ENCODE assay signal across 13 cellular contexts in genomic region chr19:29524912-29525870, GRCh38. TPM values are rescaled to one million over a fixed set of nuclear protein-coding genes. Genes with fewer than 3 reads are reported as not detected.
DNase-seq lines count a peak whose midpoint lies in the region; TF ChIP-seq lines count a peak whose summit lies in the region.
"Had no signal": no experiment of that assay in that cellular context is flagged by ENCODE, and none has a peak within 500 bp of the region (broad histone marks: within the 10 kb centered on the region; RNA-seq: fewer than 3 reads in every experiment).

No MANE protein-coding gene starts in this region.

- H2AFZ ChIP-seq in OCI-LY7 (ENCODE audit: low read length) = no peak overlapping the region
- H2AFZ ChIP-seq: PC-9 had no signal

- DNase-seq in activated CD4-positive, alpha-beta memory T cell treated with anti-CD3 and anti-CD28 coated beads, Interleukin-2, amount 10 ng/mL, durations not matched to agents 7 days and 5 days = no peak
- DNase-seq in activated CD4-positive, alpha-beta memory T cell treated with anti-CD3 and anti-CD28 coated beads for 36 hours = no peak
- DNase-seq in T-helper 2 cell treated with Interferon-gamma antibody and Interleukin-4, amounts not matched to agents 5 μg/mL and 100 μg/mL, for 36 hours (ENCODE audit: low spot score) = no peak
- DNase-seq in spleen = peak; percentile 35
- DNase-seq in OCI-LY7 (ENCODE audit: low spot score) = no peak
- no peak for DNase-seq in foreskin fibroblast
- DNase-seq in G401 (ENCODE audit: low spot score) = no peak
- DNase-seq: PC-9, tibial artery had no signal

- H3K27me3 ChIP-seq in iPS-18a (ENCODE audit: control insufficient read depth, insufficient read depth, low read length) (peaks cover 79% of the 10 kb centered on the region), spleen (replicated peaks in 1 of 7) (peaks cover 15 to 98% (median 65%) of the 10 kb centered on the region in 7 donors)

- no peaks in the 10 kb centered on the region for H3K9me2 ChIP-seq in OCI-LY7 (ENCODE audit: insufficient read depth, low read length)

- peak overlapping the region; percentile 64 for H3K4me3 ChIP-seq in iPS-18a (ENCODE audit: low read length)
- peak overlapping the region in 3 of 8 donors; percentile 9 to 57 (median 22) for H3K4me3 ChIP-seq in spleen
- no peak overlapping the region for H3K4me3 ChIP-seq in OCI-LY7 (ENCODE audit: low read depth, low read length, poor library complexity, severe bottlenecking)
- no peak overlapping the region for H3K4me3 ChIP-seq in foreskin fibroblast (ENCODE audit: low read depth in 1 of 2, low read length in 2 of 2)
- H3K4me3 ChIP-seq: K562, PC-9, tibial artery had no signal

- POLR2A ChIA-PET in activated CD4-positive, alpha-beta memory T cell treated with anti-CD3 and anti-CD28 coated beads, Interleukin-2, amount 10 ng/mL, durations not matched to agents 7 days and 5 days (lab: Charles Lee) = interaction anchor here (0.8 kb wide), 1 partner anchor 190 kb away, joined by 3 read pairs; the partner anchor contains the start of gene C19orf12
- POLR2A ChIA-PET in activated CD4-positive, alpha-beta memory T cell treated with anti-CD3 and anti-CD28 coated beads for 36 hours (lab: Charles Lee) = no interaction called here
- POLR2A ChIA-PET in OCI-LY7 (lab: Charles Lee) = no interaction called here

- no peak overlapping the region for H3K27ac Mint-ChIP-seq in activated CD4-positive, alpha-beta memory T cell treated with anti-CD3 and anti-CD28 coated beads, Interleukin-2, amount 10 ng/mL, durations not matched to agents 7 days and 5 days
- H3K27ac Mint-ChIP-seq in activated CD4-positive, alpha-beta memory T cell treated with anti-CD3 and anti-CD28 coated beads for 36 hours = no peak overlapping the region
- no peak overlapping the region for H3K27ac Mint-ChIP-seq in T-helper 2 cell treated with Interferon-gamma antibody and Interleukin-4, amounts not matched to agents 5 μg/mL and 100 μg/mL, for 36 hours
- H3K27ac Mint-ChIP-seq: dendritic cell treated with granulocyte-macrophage colony-stimulating factor and Interleukin-4, amounts not matched to agents 40 ng/mL and 50 ng/mL, for 4 days had no signal

- H3K4me3 Mint-ChIP-seq in activated CD4-positive, alpha-beta memory T cell treated with anti-CD3 and anti-CD28 coated beads, Interleukin-2, amount 10 ng/mL, durations not matched to agents 7 days and 5 days = peak overlapping the region; percentile 27
- H3K4me3 Mint-ChIP-seq in activated CD4-positive, alpha-beta memory T cell treated with anti-CD3 and anti-CD28 coated beads for 36 hours = no peak overlapping the region
- H3K4me3 Mint-ChIP-seq in T-helper 2 cell treated with Interferon-gamma antibody and Interleukin-4, amounts not matched to agents 5 μg/mL and 100 μg/mL, for 36 hours = peak overlapping the region; percentile 24
- H3K4me3 Mint-ChIP-seq: dendritic cell treated with granulocyte-macrophage colony-stimulating factor and Interleukin-4, amounts not matched to agents 40 ng/mL and 50 ng/mL, for 4 days had no signal

- no peak overlapping the region for H3K4me2 ChIP-seq in OCI-LY7 (ENCODE audit: low read length)
- H3K4me2 ChIP-seq: PC-9 had no signal

- peaks cover 3% of the 10 kb centered on the region for H3K36me3 Mint-ChIP-seq in activated CD4-positive, alpha-beta memory T cell treated with anti-CD3 and anti-CD28 coated beads, Interleukin-2, amount 10 ng/mL, durations not matched to agents 7 days and 5 days (ENCODE audit: low read depth)
- H3K36me3 Mint-ChIP-seq in activated CD4-positive, alpha-beta memory T cell treated with anti-CD3 and anti-CD28 coated beads for 36 hours = peaks cover 3% of the 10 kb centered on the region
- no peaks in the 10 kb centered on the region for H3K36me3 Mint-ChIP-seq in T-helper 2 cell treated with Interferon-gamma antibody and Interleukin-4, amounts not matched to agents 5 μg/mL and 100 μg/mL, for 36 hours (ENCODE audit: low read depth)

- peaks cover 6% of the 10 kb centered on the region for H3K4me1 ChIP-seq in iPS-18a (ENCODE audit: control insufficient read depth, low read depth, low read length)
- H3K4me1 ChIP-seq in spleen = peaks cover 24 to 58% (median 49%) of the 10 kb centered on the region in 6 donors
- no peaks in the 10 kb centered on the region for H3K4me1 ChIP-seq in OCI-LY7 (ENCODE audit: insufficient read depth, low read length, poor library complexity, severe bottlenecking)

- intact Hi-C loops in activated CD4-positive, alpha-beta memory T cell treated with anti-CD3 and anti-CD28 coated beads for 36 hours (cut with micrococcal nuclease) = loop anchor here (5.0 to 10.0 kb wide), 5 partner anchors 62 to 313 kb away; partner anchors contain the start of genes C19orf12 and UQCRFS1
- intact Hi-C loops in spleen (cut with DNase I; ENCODE audit: low total_unique reads) = no loop called here
- intact Hi-C loops in OCI-LY7 (cut with micrococcal nuclease; ENCODE audit: unreplicated experiment) = no loop called here

- no peak for TF ChIP-seq POLR2A in spleen (IDR thresholded peaks at IDR 0.05)

- H3K27me3 Mint-ChIP-seq in activated CD4-positive, alpha-beta memory T cell treated with anti-CD3 and anti-CD28 coated beads, Interleukin-2, amount 10 ng/mL, durations not matched to agents 7 days and 5 days = peaks cover 62% of the 10 kb centered on the region
- peaks cover 53% of the 10 kb centered on the region for H3K27me3 Mint-ChIP-seq in activated CD4-positive, alpha-beta memory T cell treated with anti-CD3 and anti-CD28 coated beads for 36 hours
- peaks cover 58% of the 10 kb centered on the region for H3K27me3 Mint-ChIP-seq in T-helper 2 cell treated with Interferon-gamma antibody and Interleukin-4, amounts not matched to agents 5 μg/mL and 100 μg/mL, for 36 hours (ENCODE audit: low read depth)

- TF ChIP-seq CTCF in spleen (IDR thresholded peaks at IDR 0.05 in 8 of 11, conservative IDR thresholded peaks at IDR 0.05 in 3 of 11) (no peak), OCI-LY7 (conservative IDR thresholded peaks at IDR 0.05; ENCODE audit: low read length) (no peak), foreskin fibroblast (IDR thresholded peaks at IDR 0.05; ENCODE audit: low read depth, low read length) (no peak)

- H3K36me3 ChIP-seq in iPS-18a (ENCODE audit: control insufficient read depth, low read depth, low read length) (no peaks in the 10 kb centered on the region), spleen (no peaks in the 10 kb centered on the region), OCI-LY7 (ENCODE audit: insufficient read depth, low read length) (no peaks in the 10 kb centered on the region)
- H3K36me3 ChIP-seq: tibial artery had no signal

- WGBS in spleen, 5 donors = 2 to 5% (median 3%) methylated on average over 22 to 84 of the region's 84 CpGs

- in situ Hi-C loops in G401 (cut with HindIII; ENCODE audit: low sequenced_read_pairs) = no loop called here

- no peak overlapping the region for H3K27ac ChIP-seq in iPS-18a (ENCODE audit: low read length)
- no peak overlapping the region for H3K27ac ChIP-seq in spleen
- no peak overlapping the region for H3K27ac ChIP-seq in OCI-LY7 (ENCODE audit: low read depth, low read length, poor library complexity, severe bottlenecking)
- H3K27ac ChIP-seq: PC-9, tibial artery had no signal

- H3K9me3 Mint-ChIP-seq in activated CD4-positive, alpha-beta memory T cell treated with anti-CD3 and anti-CD28 coated beads, Interleukin-2, amount 10 ng/mL, durations not matched to agents 7 days and 5 days = no peaks in the 10 kb centered on the region
- H3K9me3 Mint-ChIP-seq in activated CD4-positive, alpha-beta memory T cell treated with anti-CD3 and anti-CD28 coated beads for 36 hours = no peaks in the 10 kb centered on the region
- H3K9me3 Mint-ChIP-seq in T-helper 2 cell treated with Interferon-gamma antibody and Interleukin-4, amounts not matched to agents 5 μg/mL and 100 μg/mL, for 36 hours = no peaks in the 10 kb centered on the region
- H3K9me3 Mint-ChIP-seq: dendritic cell treated with granulocyte-macrophage colony-stimulating factor and Interleukin-4, amounts not matched to agents 40 ng/mL and 50 ng/mL, for 4 days had no signal

- BruUV-seq in OCI-LY7 (replicated peaks; lab: Mats Ljungman, UMichigan) = no TSS peak

- H3K9me3 ChIP-seq in iPS-18a (ENCODE audit: control insufficient read depth, low read depth, low read length) = no peaks in the 10 kb centered on the region
- peaks cover 0 to 10% (median 0%) of the 10 kb centered on the region in 8 donors for H3K9me3 ChIP-seq in spleen
- no peaks in the 10 kb centered on the region for H3K9me3 ChIP-seq in OCI-LY7 (ENCODE audit: low read length)
- H3K9me3 ChIP-seq: tibial artery had no signal

- H3K4me1 Mint-ChIP-seq in activated CD4-positive, alpha-beta memory T cell treated with anti-CD3 and anti-CD28 coated beads, Interleukin-2, amount 10 ng/mL, durations not matched to agents 7 days and 5 days = peaks cover 22% of the 10 kb centered on the region
- H3K4me1 Mint-ChIP-seq in activated CD4-positive, alpha-beta memory T cell treated with anti-CD3 and anti-CD28 coated beads for 36 hours (ENCODE audit: low read depth) = peaks cover 31% of the 10 kb centered on the region
- H3K4me1 Mint-ChIP-seq in T-helper 2 cell treated with Interferon-gamma antibody and Interleukin-4, amounts not matched to agents 5 μg/mL and 100 μg/mL, for 36 hours (ENCODE audit: low read depth) = peaks cover 13% of the 10 kb centered on the region

- H3K79me2 ChIP-seq in OCI-LY7 (ENCODE audit: insufficient read depth, low read depth, low read length) = no peaks in the 10 kb centered on the region

- H3K9ac ChIP-seq in iPS-18a (ENCODE audit: low read length) = no peak overlapping the region

- no peaks in the 10 kb centered on the region for H4K20me1 ChIP-seq in OCI-LY7 (ENCODE audit: insufficient read depth, low read length)

- CTCF ChIA-PET in activated CD4-positive, alpha-beta memory T cell treated with anti-CD3 and anti-CD28 coated beads, Interleukin-2, amount 10 ng/mL, durations not matched to agents 7 days and 5 days (lab: Charles Lee) = no interaction called here
- CTCF ChIA-PET in activated CD4-positive, alpha-beta memory T cell treated with anti-CD3 and anti-CD28 coated beads for 36 hours (lab: Charles Lee) = interaction anchor here (0.6 to 1.0 kb wide), 2 partner anchors 72 to 452 kb away, joined by 3 read pairs; no protein-coding TSS in a partner anchor
- CTCF ChIA-PET in OCI-LY7 (lab: Charles Lee; ENCODE audit: unreplicated experiment) = no interaction called here

RNA-seq across cellular contexts. Expression of gene VSTM2B, which starts 0.6 kb away (rescaled TPM):
- not detected for total RNA-seq in activated CD4-positive, alpha-beta memory T cell treated with anti-CD3 and anti-CD28 coated beads, Interleukin-2, amount 10 ng/mL, durations not matched to agents 7 days and 5 days
- not detected for total RNA-seq in activated CD4-positive, alpha-beta memory T cell treated with anti-CD3 and anti-CD28 coated beads for 36 hours
- total RNA-seq in spleen (not detected), OCI-LY7 (2022) (not detected in 2 replicates)
- polyA plus RNA-seq in spleen = not detected
- not detected in 2 replicates for total RNA-seq in OCI-LY7 (2014; rRNA removed; shearing (Covaris generic))
- total RNA-seq in G401 (2014; rRNA removed; shearing (Covaris generic)) = 2.5 TPM in 1 of 2 replicates, not detected in the other
- total RNA-seq: K562, PC-9 had no signal
- polyA plus RNA-seq: K562, keratinocyte had no signal
